ENCODE assay signal across 1 cellular context in the genomic region with DNA sequence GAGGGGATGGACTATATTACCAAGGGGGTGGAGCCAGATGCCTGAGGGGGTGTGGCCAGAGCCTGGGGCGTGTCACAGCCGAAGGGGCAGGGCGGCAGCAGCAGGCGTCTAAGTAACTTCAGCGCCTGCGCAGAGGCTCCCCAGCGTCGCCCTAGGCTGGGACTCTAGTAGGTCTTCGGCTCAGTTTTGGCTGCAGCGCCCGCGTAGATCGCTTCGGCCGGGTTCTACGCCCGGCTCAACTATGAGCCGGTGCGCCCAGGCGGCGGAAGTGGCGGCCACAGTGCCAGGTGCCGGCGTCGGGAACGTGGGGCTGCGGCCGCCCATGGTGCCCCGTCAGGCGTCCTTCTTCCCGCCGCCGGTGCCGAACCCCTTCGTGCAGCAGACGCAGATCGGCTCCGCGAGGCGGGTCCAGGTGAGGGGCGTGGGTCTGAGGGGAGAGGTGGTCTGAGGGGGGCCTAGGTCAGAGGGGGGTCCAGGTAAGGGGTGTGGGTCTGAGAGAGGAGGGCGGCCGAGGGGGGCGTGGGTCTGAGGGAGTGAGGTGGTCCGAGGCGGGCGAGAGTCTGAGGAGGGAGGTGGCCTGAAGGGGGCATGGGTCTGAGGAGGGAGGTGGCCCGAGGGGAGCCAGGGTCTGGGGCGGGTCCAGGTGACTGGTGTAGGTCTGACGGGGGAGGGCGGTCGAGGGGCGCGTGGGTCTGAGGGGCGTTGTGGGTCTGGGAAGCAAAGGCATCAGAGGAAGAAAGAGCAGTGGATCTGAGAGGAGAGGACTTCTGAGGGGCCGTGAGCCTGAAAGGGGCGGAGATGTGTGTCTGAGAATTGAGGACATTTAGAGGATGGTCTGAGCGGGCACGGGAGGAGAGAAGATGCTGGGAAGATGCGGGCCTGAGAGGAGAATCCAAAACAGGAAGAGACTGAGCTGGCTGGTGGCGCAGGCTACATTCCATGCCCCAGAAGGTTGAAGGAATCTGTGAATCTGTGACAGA.
TF ChIP-seq lines count a peak whose summit lies in the region.

A gene with protein sequence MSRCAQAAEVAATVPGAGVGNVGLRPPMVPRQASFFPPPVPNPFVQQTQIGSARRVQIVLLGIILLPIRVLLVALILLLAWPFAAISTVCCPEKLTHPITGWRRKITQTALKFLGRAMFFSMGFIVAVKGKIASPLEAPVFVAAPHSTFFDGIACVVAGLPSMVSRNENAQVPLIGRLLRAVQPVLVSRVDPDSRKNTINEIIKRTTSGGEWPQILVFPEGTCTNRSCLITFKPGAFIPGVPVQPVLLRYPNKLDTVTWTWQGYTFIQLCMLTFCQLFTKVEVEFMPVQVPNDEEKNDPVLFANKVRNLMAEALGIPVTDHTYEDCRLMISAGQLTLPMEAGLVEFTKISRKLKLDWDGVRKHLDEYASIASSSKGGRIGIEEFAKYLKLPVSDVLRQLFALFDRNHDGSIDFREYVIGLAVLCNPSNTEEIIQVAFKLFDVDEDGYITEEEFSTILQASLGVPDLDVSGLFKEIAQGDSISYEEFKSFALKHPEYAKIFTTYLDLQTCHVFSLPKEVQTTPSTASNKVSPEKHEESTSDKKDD (plus strand): TSS at position 132 of the 980 bp plus-strand sequence. CDS start 110 bp downstream, at position 242.

TF ChIP-seq in HepG2, 621 proteins besides CTCF, POLR2A, EP300 and RAD21 (continued from another document and continues in another):
- TF ChIP-seq, protein P1, sequence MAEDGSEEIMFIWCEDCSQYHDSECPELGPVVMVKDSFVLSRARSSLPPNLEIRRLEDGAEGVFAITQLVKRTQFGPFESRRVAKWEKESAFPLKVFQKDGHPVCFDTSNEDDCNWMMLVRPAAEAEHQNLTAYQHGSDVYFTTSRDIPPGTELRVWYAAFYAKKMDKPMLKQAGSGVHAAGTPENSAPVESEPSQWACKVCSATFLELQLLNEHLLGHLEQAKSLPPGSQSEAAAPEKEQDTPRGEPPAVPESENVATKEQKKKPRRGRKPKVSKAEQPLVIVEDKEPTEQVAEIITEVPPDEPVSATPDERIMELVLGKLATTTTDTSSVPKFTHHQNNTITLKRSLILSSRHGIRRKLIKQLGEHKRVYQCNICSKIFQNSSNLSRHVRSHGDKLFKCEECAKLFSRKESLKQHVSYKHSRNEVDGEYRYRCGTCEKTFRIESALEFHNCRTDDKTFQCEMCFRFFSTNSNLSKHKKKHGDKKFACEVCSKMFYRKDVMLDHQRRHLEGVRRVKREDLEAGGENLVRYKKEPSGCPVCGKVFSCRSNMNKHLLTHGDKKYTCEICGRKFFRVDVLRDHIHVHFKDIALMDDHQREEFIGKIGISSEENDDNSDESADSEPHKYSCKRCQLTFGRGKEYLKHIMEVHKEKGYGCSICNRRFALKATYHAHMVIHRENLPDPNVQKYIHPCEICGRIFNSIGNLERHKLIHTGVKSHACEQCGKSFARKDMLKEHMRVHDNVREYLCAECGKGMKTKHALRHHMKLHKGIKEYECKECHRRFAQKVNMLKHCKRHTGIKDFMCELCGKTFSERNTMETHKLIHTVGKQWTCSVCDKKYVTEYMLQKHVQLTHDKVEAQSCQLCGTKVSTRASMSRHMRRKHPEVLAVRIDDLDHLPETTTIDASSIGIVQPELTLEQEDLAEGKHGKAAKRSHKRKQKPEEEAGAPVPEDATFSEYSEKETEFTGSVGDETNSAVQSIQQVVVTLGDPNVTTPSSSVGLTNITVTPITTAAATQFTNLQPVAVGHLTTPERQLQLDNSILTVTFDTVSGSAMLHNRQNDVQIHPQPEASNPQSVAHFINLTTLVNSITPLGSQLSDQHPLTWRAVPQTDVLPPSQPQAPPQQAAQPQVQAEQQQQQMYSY (CRISPR knock-in tag; IDR thresholded peaks at IDR 0.05): no peak
- TF ChIP-seq ELF3 (CRISPR knock-in tag; IDR thresholded peaks at IDR 0.05) (peak; percentile 41; the same call in 1 of the 2 replicates), JUN (CRISPR knock-in tag; IDR thresholded peaks at IDR 0.05) (no peak), ZNF607 (CRISPR knock-in tag; IDR thresholded peaks at IDR 0.05; ENCODE audit: borderline replicate concordance) (no peak), NBN (conservative IDR thresholded peaks at IDR 0.05) (no peak), ZNF589 (CRISPR knock-in tag; conservative IDR thresholded peaks at IDR 0.05) (no peak), KDM1A (CRISPR knock-in tag; IDR thresholded peaks at IDR 0.05) (no peak), ZNF317 (CRISPR knock-in tag; IDR thresholded peaks at IDR 0.05) (peak; percentile 32; the same call in 1 of the 2 replicates), ZNF274 (CRISPR knock-in tag; IDR thresholded peaks at IDR 0.05) (peak; percentile 86; the same call in 1 of the 2 replicates), IKZF1 (IDR thresholded peaks at IDR 0.05) (no peak), ZNF382 (CRISPR knock-in tag; IDR thresholded peaks at IDR 0.05; ENCODE audit: borderline replicate concordance) (no peak), SETDB1 (CRISPR knock-in tag; IDR thresholded peaks at IDR 0.05; ENCODE audit: borderline replicate concordance) (no peak), POLR2AphosphoS5 (IDR thresholded peaks at IDR 0.05; ENCODE audit: low read depth, low read length) (peak; percentile 83), ZNF7 (CRISPR knock-in tag; IDR thresholded peaks at IDR 0.05) (no peak), ZNF33B (CRISPR knock-in tag; IDR thresholded peaks at IDR 0.05) (peak; percentile 40; the same call in 1 of the 2 replicates), ZNF296 (CRISPR knock-in tag; conservative IDR thresholded peaks at IDR 0.05) (no peak), ZNF12 (CRISPR knock-in tag; IDR thresholded peaks at IDR 0.05) (no peak), PHB2 (IDR thresholded peaks at IDR 0.05; ENCODE audit: partially characterized antibody) (no peak), MAFG (CRISPR knock-in tag; IDR thresholded peaks at IDR 0.05) (no peak), ATF7-NPFF (CRISPR knock-in tag; IDR thresholded peaks at IDR 0.05; ENCODE audit: low read depth) (no peak), SIN3B (IDR thresholded peaks at IDR 0.05; ENCODE audit: low read length) (no peak), KAT8 (CRISPR knock-in tag; IDR thresholded peaks at IDR 0.05) (peak; percentile 35; the same call in 1 of the 2 replicates), HHEX (CRISPR knock-in tag; IDR thresholded peaks at IDR 0.05) (no peak), SMC3 (IDR thresholded peaks at IDR 0.05; ENCODE audit: low read length) (no peak), IRX3 (CRISPR knock-in tag; IDR thresholded peaks at IDR 0.05; ENCODE audit: borderline replicate concordance, low read depth) (no peak), ZNF660 (CRISPR knock-in tag; IDR thresholded peaks at IDR 0.05; ENCODE audit: borderline replicate concordance, low read depth) (no peak)
- TF ChIP-seq, protein P2, sequence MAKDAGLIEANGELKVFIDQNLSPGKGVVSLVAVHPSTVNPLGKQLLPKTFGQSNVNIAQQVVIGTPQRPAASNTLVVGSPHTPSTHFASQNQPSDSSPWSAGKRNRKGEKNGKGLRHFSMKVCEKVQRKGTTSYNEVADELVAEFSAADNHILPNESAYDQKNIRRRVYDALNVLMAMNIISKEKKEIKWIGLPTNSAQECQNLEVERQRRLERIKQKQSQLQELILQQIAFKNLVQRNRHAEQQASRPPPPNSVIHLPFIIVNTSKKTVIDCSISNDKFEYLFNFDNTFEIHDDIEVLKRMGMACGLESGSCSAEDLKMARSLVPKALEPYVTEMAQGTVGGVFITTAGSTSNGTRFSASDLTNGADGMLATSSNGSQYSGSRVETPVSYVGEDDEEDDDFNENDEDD (CRISPR knock-in tag; IDR thresholded peaks at IDR 0.05; ENCODE audit: borderline replicate concordance): no peak
- TF ChIP-seq, protein P3, sequence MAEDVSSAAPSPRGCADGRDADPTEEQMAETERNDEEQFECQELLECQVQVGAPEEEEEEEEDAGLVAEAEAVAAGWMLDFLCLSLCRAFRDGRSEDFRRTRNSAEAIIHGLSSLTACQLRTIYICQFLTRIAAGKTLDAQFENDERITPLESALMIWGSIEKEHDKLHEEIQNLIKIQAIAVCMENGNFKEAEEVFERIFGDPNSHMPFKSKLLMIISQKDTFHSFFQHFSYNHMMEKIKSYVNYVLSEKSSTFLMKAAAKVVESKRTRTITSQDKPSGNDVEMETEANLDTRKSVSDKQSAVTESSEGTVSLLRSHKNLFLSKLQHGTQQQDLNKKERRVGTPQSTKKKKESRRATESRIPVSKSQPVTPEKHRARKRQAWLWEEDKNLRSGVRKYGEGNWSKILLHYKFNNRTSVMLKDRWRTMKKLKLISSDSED (CRISPR knock-in tag; IDR thresholded peaks at IDR 0.05): no peak
- TF ChIP-seq, protein P4, sequence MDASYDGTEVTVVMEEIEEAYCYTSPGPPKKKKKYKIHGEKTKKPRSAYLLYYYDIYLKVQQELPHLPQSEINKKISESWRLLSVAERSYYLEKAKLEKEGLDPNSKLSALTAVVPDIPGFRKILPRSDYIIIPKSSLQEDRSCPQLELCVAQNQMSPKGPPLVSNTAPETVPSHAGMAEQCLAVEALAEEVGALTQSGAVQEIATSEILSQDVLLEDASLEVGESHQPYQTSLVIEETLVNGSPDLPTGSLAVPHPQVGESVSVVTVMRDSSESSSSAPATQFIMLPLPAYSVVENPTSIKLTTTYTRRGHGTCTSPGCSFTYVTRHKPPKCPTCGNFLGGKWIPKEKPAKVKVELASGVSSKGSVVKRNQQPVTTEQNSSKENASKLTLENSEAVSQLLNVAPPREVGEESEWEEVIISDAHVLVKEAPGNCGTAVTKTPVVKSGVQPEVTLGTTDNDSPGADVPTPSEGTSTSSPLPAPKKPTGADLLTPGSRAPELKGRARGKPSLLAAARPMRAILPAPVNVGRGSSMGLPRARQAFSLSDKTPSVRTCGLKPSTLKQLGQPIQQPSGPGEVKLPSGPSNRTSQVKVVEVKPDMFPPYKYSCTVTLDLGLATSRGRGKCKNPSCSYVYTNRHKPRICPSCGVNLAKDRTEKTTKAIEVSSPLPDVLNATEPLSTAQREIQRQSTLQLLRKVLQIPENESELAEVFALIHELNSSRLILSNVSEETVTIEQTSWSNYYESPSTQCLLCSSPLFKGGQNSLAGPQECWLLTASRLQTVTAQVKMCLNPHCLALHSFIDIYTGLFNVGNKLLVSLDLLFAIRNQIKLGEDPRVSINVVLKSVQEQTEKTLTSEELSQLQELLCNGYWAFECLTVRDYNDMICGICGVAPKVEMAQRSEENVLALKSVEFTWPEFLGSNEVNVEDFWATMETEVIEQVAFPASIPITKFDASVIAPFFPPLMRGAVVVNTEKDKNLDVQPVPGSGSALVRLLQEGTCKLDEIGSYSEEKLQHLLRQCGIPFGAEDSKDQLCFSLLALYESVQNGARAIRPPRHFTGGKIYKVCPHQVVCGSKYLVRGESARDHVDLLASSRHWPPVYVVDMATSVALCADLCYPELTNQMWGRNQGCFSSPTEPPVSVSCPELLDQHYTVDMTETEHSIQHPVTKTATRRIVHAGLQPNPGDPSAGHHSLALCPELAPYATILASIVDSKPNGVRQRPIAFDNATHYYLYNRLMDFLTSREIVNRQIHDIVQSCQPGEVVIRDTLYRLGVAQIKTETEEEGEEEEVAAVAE (CRISPR knock-in tag; IDR thresholded peaks at IDR 0.05; ENCODE audit: borderline replicate concordance): no peak
- TF ChIP-seq, protein P5, sequence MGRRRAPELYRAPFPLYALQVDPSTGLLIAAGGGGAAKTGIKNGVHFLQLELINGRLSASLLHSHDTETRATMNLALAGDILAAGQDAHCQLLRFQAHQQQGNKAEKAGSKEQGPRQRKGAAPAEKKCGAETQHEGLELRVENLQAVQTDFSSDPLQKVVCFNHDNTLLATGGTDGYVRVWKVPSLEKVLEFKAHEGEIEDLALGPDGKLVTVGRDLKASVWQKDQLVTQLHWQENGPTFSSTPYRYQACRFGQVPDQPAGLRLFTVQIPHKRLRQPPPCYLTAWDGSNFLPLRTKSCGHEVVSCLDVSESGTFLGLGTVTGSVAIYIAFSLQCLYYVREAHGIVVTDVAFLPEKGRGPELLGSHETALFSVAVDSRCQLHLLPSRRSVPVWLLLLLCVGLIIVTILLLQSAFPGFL (CRISPR knock-in tag; IDR thresholded peaks at IDR 0.05): no peak
- TF ChIP-seq, protein P6, sequence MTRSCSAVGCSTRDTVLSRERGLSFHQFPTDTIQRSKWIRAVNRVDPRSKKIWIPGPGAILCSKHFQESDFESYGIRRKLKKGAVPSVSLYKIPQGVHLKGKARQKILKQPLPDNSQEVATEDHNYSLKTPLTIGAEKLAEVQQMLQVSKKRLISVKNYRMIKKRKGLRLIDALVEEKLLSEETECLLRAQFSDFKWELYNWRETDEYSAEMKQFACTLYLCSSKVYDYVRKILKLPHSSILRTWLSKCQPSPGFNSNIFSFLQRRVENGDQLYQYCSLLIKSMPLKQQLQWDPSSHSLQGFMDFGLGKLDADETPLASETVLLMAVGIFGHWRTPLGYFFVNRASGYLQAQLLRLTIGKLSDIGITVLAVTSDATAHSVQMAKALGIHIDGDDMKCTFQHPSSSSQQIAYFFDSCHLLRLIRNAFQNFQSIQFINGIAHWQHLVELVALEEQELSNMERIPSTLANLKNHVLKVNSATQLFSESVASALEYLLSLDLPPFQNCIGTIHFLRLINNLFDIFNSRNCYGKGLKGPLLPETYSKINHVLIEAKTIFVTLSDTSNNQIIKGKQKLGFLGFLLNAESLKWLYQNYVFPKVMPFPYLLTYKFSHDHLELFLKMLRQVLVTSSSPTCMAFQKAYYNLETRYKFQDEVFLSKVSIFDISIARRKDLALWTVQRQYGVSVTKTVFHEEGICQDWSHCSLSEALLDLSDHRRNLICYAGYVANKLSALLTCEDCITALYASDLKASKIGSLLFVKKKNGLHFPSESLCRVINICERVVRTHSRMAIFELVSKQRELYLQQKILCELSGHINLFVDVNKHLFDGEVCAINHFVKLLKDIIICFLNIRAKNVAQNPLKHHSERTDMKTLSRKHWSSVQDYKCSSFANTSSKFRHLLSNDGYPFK (CRISPR knock-in tag; IDR thresholded peaks at IDR 0.05; ENCODE audit: borderline replicate concordance): no peak; the same call in 1 of the 2 replicates
- TF ChIP-seq, protein P7, sequence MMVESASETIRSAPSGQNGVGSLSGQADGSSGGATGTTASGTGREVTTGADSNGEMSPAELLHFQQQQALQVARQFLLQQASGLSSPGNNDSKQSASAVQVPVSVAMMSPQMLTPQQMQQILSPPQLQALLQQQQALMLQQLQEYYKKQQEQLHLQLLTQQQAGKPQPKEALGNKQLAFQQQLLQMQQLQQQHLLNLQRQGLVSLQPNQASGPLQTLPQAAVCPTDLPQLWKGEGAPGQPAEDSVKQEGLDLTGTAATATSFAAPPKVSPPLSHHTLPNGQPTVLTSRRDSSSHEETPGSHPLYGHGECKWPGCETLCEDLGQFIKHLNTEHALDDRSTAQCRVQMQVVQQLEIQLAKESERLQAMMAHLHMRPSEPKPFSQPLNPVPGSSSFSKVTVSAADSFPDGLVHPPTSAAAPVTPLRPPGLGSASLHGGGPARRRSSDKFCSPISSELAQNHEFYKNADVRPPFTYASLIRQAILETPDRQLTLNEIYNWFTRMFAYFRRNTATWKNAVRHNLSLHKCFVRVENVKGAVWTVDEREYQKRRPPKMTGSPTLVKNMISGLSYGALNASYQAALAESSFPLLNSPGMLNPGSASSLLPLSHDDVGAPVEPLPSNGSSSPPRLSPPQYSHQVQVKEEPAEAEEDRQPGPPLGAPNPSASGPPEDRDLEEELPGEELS (CRISPR knock-in tag; IDR thresholded peaks at IDR 0.05): no peak
- TF ChIP-seq, protein P8, sequence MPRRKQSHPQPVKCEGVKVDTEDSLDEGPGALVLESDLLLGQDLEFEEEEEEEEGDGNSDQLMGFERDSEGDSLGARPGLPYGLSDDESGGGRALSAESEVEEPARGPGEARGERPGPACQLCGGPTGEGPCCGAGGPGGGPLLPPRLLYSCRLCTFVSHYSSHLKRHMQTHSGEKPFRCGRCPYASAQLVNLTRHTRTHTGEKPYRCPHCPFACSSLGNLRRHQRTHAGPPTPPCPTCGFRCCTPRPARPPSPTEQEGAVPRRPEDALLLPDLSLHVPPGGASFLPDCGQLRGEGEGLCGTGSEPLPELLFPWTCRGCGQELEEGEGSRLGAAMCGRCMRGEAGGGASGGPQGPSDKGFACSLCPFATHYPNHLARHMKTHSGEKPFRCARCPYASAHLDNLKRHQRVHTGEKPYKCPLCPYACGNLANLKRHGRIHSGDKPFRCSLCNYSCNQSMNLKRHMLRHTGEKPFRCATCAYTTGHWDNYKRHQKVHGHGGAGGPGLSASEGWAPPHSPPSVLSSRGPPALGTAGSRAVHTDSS (CRISPR knock-in tag; conservative IDR thresholded peaks at IDR 0.05): no peak
